Comparison of ENCODE assay signal across 11 cellular contexts in the genomic region with DNA sequence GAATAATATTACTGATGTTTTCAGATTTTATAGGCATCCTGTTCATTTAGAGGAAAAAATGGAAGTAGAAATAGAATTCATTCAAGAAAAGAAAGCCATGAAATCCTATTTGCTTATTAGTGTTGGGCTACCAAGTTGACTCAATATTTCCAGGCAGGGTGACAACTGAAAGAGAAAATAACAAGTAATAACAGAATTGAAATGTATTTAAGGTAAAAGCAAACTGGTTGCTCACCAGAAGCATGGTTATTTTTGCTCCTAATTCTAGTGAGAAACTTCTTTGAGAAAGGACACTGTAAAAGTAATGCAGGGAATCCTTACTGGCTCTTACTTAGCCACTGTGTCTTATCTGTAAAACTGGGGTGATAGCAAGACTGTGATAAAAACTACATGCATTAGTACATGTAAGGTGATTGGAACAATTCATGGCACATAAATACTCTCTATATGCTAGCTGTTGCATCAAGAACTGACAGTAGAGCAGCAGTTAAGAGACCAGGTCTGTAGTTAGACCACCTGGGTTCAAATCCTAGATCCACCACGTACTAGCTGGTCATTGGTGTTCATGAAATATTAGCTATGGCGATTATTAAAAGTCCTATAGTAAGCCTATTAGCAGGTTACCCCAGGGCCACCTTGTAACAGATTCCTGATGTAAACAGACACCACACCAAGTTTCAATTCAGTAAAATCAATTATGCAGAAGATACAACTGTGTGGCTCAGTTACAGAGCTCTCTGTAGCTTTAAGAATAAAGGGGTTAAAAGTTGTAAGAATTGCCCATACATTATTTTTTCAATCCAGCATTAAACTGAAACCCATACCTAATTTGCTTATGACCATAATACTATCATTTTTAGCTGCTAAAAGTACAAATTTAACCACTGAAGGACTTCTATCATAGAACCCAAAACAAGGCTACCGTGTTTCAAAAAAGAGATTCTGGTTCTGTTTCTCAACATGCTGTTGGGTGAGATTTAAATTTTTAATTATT.
DNase-seq lines count a peak whose midpoint lies in the region; ATAC-seq and TF ChIP-seq lines count a peak whose summit lies in the region.
"Had no signal": no experiment of that assay in that cellular context is flagged by ENCODE, and none has a peak within 500 bp of the region (broad histone marks: within the 10 kb centered on the region; RNA-seq: fewer than 3 reads in every experiment).

No MANE protein-coding gene starts in this region.

- H3K4me1 Mint-ChIP-seq in T-cell = no peaks in the 10 kb centered on the region
- no peaks in the 10 kb centered on the region for H3K4me1 Mint-ChIP-seq in naive thymus-derived CD4-positive, alpha-beta T cell

- ATAC-seq in GM19372 (IDR thresholded peaks at IDR 0.05; ENCODE audit: low read depth, unreplicated experiment) (peak; percentile 57), HG02642 (IDR thresholded peaks at IDR 0.05; ENCODE audit: poor library complexity, unreplicated experiment) (peak; percentile 69), HG03342 (IDR thresholded peaks at IDR 0.05; ENCODE audit: unreplicated experiment) (peak; percentile 77), T-cell (replicated peaks in 1 of 4) (no peak)
- ATAC-seq in naive thymus-derived CD4-positive, alpha-beta T cell = no peak

- no peaks in the 10 kb centered on the region for H3K27me3 ChIP-seq in naive thymus-derived CD4-positive, alpha-beta T cell (ENCODE audit: control insufficient read depth in 2 of 2, insufficient read depth in 2 of 2, low read length in 2 of 2)
- H3K27me3 ChIP-seq: suprapubic skin had no signal

- H3K27ac ChIP-seq in naive thymus-derived CD4-positive, alpha-beta T cell (ENCODE audit: low read depth, low read length) = no peak overlapping the region
- H3K27ac ChIP-seq: suprapubic skin had no signal

- H3K4me3 ChIP-seq in naive thymus-derived CD4-positive, alpha-beta T cell (ENCODE audit: low read length) = no peak overlapping the region
- H3K4me3 ChIP-seq: suprapubic skin had no signal

- POLR2A ChIA-PET in T-cell (lab: Charles Lee) = no interaction called here
- POLR2A ChIA-PET in naive thymus-derived CD4-positive, alpha-beta T cell (lab: Charles Lee) = no interaction called here

- H3K9me3 Mint-ChIP-seq in T-cell = peaks cover 2 to 5% (median 4%) of the 10 kb centered on the region in 3 donors
- peaks cover 0 to 8% (median 4%) of the 10 kb centered on the region in 11 donors for H3K9me3 Mint-ChIP-seq in naive thymus-derived CD4-positive, alpha-beta T cell

- in situ Hi-C loops in GM13977 (cut with MboI; ENCODE audit: low pct_unique_long_range_greater_than_20kb, low sequenced_read_pairs, unreplicated experiment) = no loop called here

- H3K36me3 Mint-ChIP-seq in T-cell = no peaks in the 10 kb centered on the region
- H3K36me3 Mint-ChIP-seq in naive thymus-derived CD4-positive, alpha-beta T cell = no peaks in the 10 kb centered on the region

- DNase-seq in GM13977 (ENCODE audit: low spot score) (peak; percentile 45), T-cell (no peak), NOMO-1 treated with DMSO at 0.1 percent for 48 hours (lab: John Stamatoyannopoulos, UW; ENCODE audit: unreplicated experiment) (no peak), OCI-M1 (lab: John Stamatoyannopoulos, UW) (no peak)
- no peak for DNase-seq in naive thymus-derived CD4-positive, alpha-beta T cell
- DNase-seq: DMS79, NCI-H187 treated with DMSO at 0.1 percent for 48 hours had no signal

- CTCF ChIA-PET in T-cell (lab: Charles Lee) = interaction anchor here in 1 of 2 donors (0.5 kb wide), 1 partner anchor 185 kb away, joined by 5 read pairs; no protein-coding TSS in a partner anchor
- CTCF ChIA-PET in naive thymus-derived CD4-positive, alpha-beta T cell (lab: Charles Lee) = no interaction called here

- intact Hi-C loops in naive thymus-derived CD4-positive, alpha-beta T cell (cut with micrococcal nuclease) = no loop called here

- peaks cover 0 to 14% of the 10 kb centered on the region in 2 donors for H3K27me3 Mint-ChIP-seq in T-cell
- peaks cover 0 to 14% (median 9%) of the 10 kb centered on the region in 5 donors for H3K27me3 Mint-ChIP-seq in naive thymus-derived CD4-positive, alpha-beta T cell

- no peak for TF ChIP-seq CTCF in GM13977 (IDR thresholded peaks at IDR 0.05; ENCODE audit: extremely low read depth, insufficient read depth, missing control alignments)

- H3K4me3 Mint-ChIP-seq in T-cell = no peak overlapping the region
- no peak overlapping the region for H3K4me3 Mint-ChIP-seq in naive thymus-derived CD4-positive, alpha-beta T cell

- no peaks in the 10 kb centered on the region for H3K36me3 ChIP-seq in naive thymus-derived CD4-positive, alpha-beta T cell (ENCODE audit: control insufficient read depth in 2 of 3, insufficient read depth in 3 of 3, low read length in 3 of 3)
- H3K36me3 ChIP-seq: suprapubic skin had no signal

- no peaks in the 10 kb centered on the region for H3K9me3 ChIP-seq in naive thymus-derived CD4-positive, alpha-beta T cell (ENCODE audit: control insufficient read depth in 2 of 3, low read length in 3 of 3)
- H3K9me3 ChIP-seq: suprapubic skin had no signal

- H3K4me1 ChIP-seq in naive thymus-derived CD4-positive, alpha-beta T cell (ENCODE audit: control insufficient read depth in 2 of 2, insufficient read depth in 2 of 2, low read length in 2 of 2) = no peaks in the 10 kb centered on the region
- H3K4me1 ChIP-seq: suprapubic skin had no signal

- no peak overlapping the region for H3K27ac Mint-ChIP-seq in T-cell
- H3K27ac Mint-ChIP-seq in naive thymus-derived CD4-positive, alpha-beta T cell = no peak overlapping the region

Comparison
In these comparisons a context has a peak if more than half of its experiments do, and no peak if none do; other contexts are left out.
1. ATAC-seq: peak in GM19372 (single experiment), HG02642 (single experiment) and HG03342 (single experiment); none in T-cell (0 of 4) and naive thymus-derived CD4-positive, alpha-beta T cell (single experiment).